ENCODE assay signal across 14 cellular contexts in the genomic region with DNA sequence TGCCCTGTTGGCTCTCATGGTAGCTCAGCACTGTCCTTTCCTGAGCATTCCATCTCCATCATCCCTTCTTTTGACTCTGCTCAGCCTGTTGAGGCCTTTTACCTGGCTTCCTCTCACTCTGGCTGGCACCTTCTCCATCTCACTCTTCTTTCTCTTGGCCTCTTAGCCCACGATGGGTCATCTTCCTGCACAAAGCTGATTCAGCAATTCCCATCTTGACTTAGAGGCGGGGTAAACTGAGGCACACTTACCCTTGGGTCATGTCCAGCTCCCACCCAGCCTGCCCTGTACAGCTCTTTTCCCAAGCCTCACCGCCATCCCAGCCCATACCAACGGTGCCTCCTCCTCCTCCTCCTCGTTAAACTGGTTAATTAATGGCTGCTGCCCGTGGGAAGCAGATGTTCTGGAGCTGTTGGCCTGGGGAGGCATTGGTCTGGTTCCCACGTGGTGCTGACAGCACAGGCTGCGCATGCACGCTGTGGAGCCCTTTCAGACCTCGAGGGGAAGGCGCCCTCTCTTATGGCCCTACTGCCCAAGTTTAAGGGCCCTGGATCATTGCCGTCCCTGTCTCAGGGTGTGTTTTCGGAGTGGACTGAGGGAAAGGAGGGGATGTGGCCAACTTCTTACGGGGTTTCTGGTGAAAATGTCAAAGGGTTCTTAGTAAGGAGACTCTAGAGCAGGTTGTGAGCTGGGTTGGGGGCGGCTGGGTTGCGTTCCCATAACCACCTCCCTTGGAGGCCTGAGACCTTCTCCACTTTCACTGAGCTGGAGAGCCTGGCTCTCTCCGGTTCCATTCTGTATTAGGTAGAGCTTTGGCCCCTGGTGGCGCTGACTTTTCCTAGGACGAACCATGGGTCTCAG. TPM values are rescaled to one million over a fixed set of nuclear protein-coding genes. Genes with fewer than 3 reads are reported as not detected.
DNase-seq lines count a peak whose midpoint lies in the region; ATAC-seq, FAIRE-seq and TF ChIP-seq lines count a peak whose summit lies in the region.
"Had no signal": no experiment of that assay in that cellular context is flagged by ENCODE, and none has a peak within 500 bp of the region (broad histone marks: within the 10 kb centered on the region; RNA-seq: fewer than 3 reads in every experiment).

No MANE protein-coding gene starts in this region.

- H2BK12ac ChIP-seq in H1 (ENCODE audit: low read depth, low read length): 0 out of 2 replicates have a peak overlapping the region, but pooled peaks have one; percentile 39

- no peak overlapping the region for H3K14ac ChIP-seq in H1 (ENCODE audit: insufficient read length)

- intact Hi-C loops in OCI-LY7 (cut with micrococcal nuclease; ENCODE audit: unreplicated experiment): loop anchor here (5.0 to 10.0 kb wide), 2 partner anchors 363 to 494 kb away; a partner anchor contains a TSS

- CTCF ChIA-PET in OCI-LY7 (lab: Charles Lee; ENCODE audit: unreplicated experiment) (interaction anchor here (1.9 to 3.1 kb wide), 2 partner anchors 10 to 14 kb away, joined by 5 to 29 read pairs; a partner anchor contains a TSS), H1 (lab: Charles Lee; ENCODE audit: partially characterized antibody) (interaction anchor here (0.6 to 17.9 kb wide), 18 partner anchors 11 to 1944 kb away, joined by 3 to 783 read pairs (median 4); a partner anchor contains a TSS)

- no peak overlapping the region for H3K56ac ChIP-seq in H1 (replicated peaks; ENCODE audit: insufficient read length, low read depth, low read length)

- H3K4me2 ChIP-seq in OCI-LY7 (ENCODE audit: low read length): peak overlapping the region; percentile 95; the same call in 1 of the 2 replicates
- peak overlapping the region in 1 of 2 experiments; percentile 70; a peak in 1 of 4 replicates for H3K4me2 ChIP-seq in H1 (ENCODE audit: insufficient read depth in 1 of 2, low read depth in 2 of 2, low read length in 2 of 2)

- H2AFZ ChIP-seq in OCI-LY7 (ENCODE audit: low read length) (no peak overlapping the region), H1 (ENCODE audit: low read length) (no peak overlapping the region)

- no peak overlapping the region for H4K91ac ChIP-seq in H1 (replicated peaks; ENCODE audit: insufficient read length, low read length)

- BruUV-seq in OCI-LY7 (replicated peaks; lab: Mats Ljungman, UMichigan): no TSS peak

- H3K27me3 ChIP-seq in H1 (replicated peaks in 1 of 4; ENCODE audit: control insufficient read depth in 3 of 4, extremely low read depth in 1 of 4, insufficient read depth in 3 of 4, low read length in 3 of 4): peaks cover 77 to 95% (median 92%) of the 10 kb centered on the region in 4 experiments

- H3K9ac ChIP-seq in H1 (replicated peaks in 1 of 4; ENCODE audit: extremely low read depth in 1 of 4, low read depth in 3 of 4, low read length in 3 of 4): no peak overlapping the region; a peak in 1 of 7 replicates

- H2BK120ac ChIP-seq in H1 (replicated peaks; ENCODE audit: low read depth, low read length): no peak overlapping the region

- H3K27ac Mint-ChIP-seq in stimulated activated memory B cell treated with anti-CD40 and anti-IgM and Interleukin-4, amounts not matched to agents 10 μg/mL and 1 μg/mL and 100 μg/mL, for 72 hours: peak overlapping the region; percentile 78

- H2BK5ac ChIP-seq in H1 (ENCODE audit: low read depth, low read length): no peak overlapping the region

- no peak for TF ChIP-seq RAD21 in H1 (IDR thresholded peaks at IDR 0.05 in 1 of 2, conservative IDR thresholded peaks at IDR 0.05 in 1 of 2; ENCODE audit: low read depth in 2 of 2, low read length in 2 of 2)

- no peak for TF ChIP-seq CTCF in OCI-LY7 (conservative IDR thresholded peaks at IDR 0.05; ENCODE audit: low read length)
- no peak for TF ChIP-seq CTCF in H1 (IDR thresholded peaks at IDR 0.05; ENCODE audit: control extremely low read depth in 1 of 3, insufficient read depth in 1 of 3, low read depth in 1 of 3, low read length in 3 of 3)

- no peaks in the 10 kb centered on the region for H3K79me1 ChIP-seq in H1 (ENCODE audit: low read depth, low read length)

- no peak for DNase-seq in activated T-cell treated with anti-CD3 and anti-CD28 coated beads, Interleukin-2, amount 50 U/mL, for 4 hours
- DNase-seq in activated T-cell treated with anti-CD3 and anti-CD28 coated beads for 4 hours: no peak
- no peak for DNase-seq in OCI-LY7 (ENCODE audit: low spot score)
- no peak for DNase-seq in H1 (ENCODE audit: low read depth in 1 of 2, low spot score in 2 of 2)
- no peak for DNase-seq in cortex of kidney (lab: John Stamatoyannopoulos, UW)
- DNase-seq: activated naive CD4-positive, alpha-beta T cell treated with Interleukin-2 at 50 U/mL for 16 hours; DMS153; mesenchymal stem cell; NCI-H1048 had no signal

- H3K27me3 Mint-ChIP-seq in activated T-cell treated with anti-CD3 and anti-CD28 coated beads, Interleukin-2, amount 50 U/mL, for 4 hours (ENCODE audit: low read depth): no peaks in the 10 kb centered on the region
- no peaks in the 10 kb centered on the region for H3K27me3 Mint-ChIP-seq in stimulated activated memory B cell treated with anti-CD40 and anti-IgM and Interleukin-4, amounts not matched to agents 10 μg/mL and 1 μg/mL and 100 μg/mL, for 72 hours

- TF ChIP-seq EP300 in H1 (IDR thresholded peaks at IDR 0.05; ENCODE audit: borderline replicate concordance in 1 of 2, low read depth in 2 of 2, low read length in 2 of 2): no peak

- no peak overlapping the region for H3K4me3 ChIP-seq in OCI-LY7 (ENCODE audit: low read depth, low read length, poor library complexity, severe bottlenecking)
- H3K4me3 ChIP-seq in H1 (ENCODE audit: extremely low read depth in 1 of 4, insufficient read depth in 2 of 4, low read depth in 3 of 4, low read length in 4 of 4): no peak overlapping the region; a peak in 1 of 8 replicates

- whole genome bisulfite sequencing in H1 (ENCODE audit: extremely low coverage in 1 of 2, insufficient coverage in 1 of 2, insufficient read length in 1 of 2, insufficient replicate concordance in 2 of 2, low coverage in 1 of 2, low lambda C conversion rate in 2 of 2, missing lambda C conversion rate in 1 of 2), 2 experiments: 59% methylated on average over 19 of the region's 19 CpGs; no CpG with 5 or more reads in 1 of the 2 experiments

- peaks cover 50% of the 10 kb centered on the region for H3K4me1 Mint-ChIP-seq in activated T-cell treated with anti-CD3 and anti-CD28 coated beads, Interleukin-2, amount 50 U/mL, for 4 hours (ENCODE audit: low read depth)
- H3K4me1 Mint-ChIP-seq in stimulated activated memory B cell treated with anti-CD40 and anti-IgM and Interleukin-4, amounts not matched to agents 10 μg/mL and 1 μg/mL and 100 μg/mL, for 72 hours: peaks cover 58% of the 10 kb centered on the region

- no peak overlapping the region for H4K8ac ChIP-seq in H1 (ENCODE audit: extremely low read depth, insufficient read depth, low read length)

- H3K18ac ChIP-seq in H1 (ENCODE audit: extremely low read depth, low read length): no peak overlapping the region

- no peak overlapping the region for H3K4ac ChIP-seq in H1 (replicated peaks; ENCODE audit: insufficient read length, low read depth, low read length)

- no peaks in the 10 kb centered on the region for H3K9me2 ChIP-seq in OCI-LY7 (ENCODE audit: insufficient read depth, low read length)

- H3K9me3 ChIP-seq in OCI-LY7 (ENCODE audit: low read length) (no peaks in the 10 kb centered on the region), H1 (ENCODE audit: insufficient read depth in 2 of 2, low read depth in 1 of 2, low read length in 1 of 2) (no peaks in the 10 kb centered on the region)

- H2AK5ac ChIP-seq in H1 (ENCODE audit: low read depth, low read length): no peak overlapping the region

- H3K23ac ChIP-seq in H1 (ENCODE audit: insufficient read length): no peak overlapping the region

- H3K4me3 Mint-ChIP-seq in activated T-cell treated with anti-CD3 and anti-CD28 coated beads, Interleukin-2, amount 50 U/mL, for 4 hours: peak overlapping the region; percentile 72
- H3K4me3 Mint-ChIP-seq in stimulated activated memory B cell treated with anti-CD40 and anti-IgM and Interleukin-4, amounts not matched to agents 10 μg/mL and 1 μg/mL and 100 μg/mL, for 72 hours: peak overlapping the region; percentile 21

- no peak overlapping the region for H4K5ac ChIP-seq in H1 (ENCODE audit: insufficient read length, low read depth, low read length)

- H4K20me1 ChIP-seq in OCI-LY7 (ENCODE audit: insufficient read depth, low read length): no peaks in the 10 kb centered on the region
- H4K20me1 ChIP-seq in H1 (replicated peaks in 1 of 2; ENCODE audit: control insufficient read depth in 1 of 2, insufficient read depth in 2 of 2, low read length in 2 of 2): peaks cover 10 to 18% of the 10 kb centered on the region in 2 experiments

- no peaks in the 10 kb centered on the region for H3K36me3 ChIP-seq in OCI-LY7 (ENCODE audit: insufficient read depth, low read length)
- no peaks in the 10 kb centered on the region for H3K36me3 ChIP-seq in H1 (ENCODE audit: control insufficient read depth in 2 of 4, insufficient read depth in 4 of 4, low read length in 3 of 4)

- no peak overlapping the region for H2BK20ac ChIP-seq in H1 (ENCODE audit: low read length)

- H3K27ac ChIP-seq in OCI-LY7 (ENCODE audit: low read depth, low read length, poor library complexity, severe bottlenecking) (peak overlapping the region; percentile 70), H1 (ENCODE audit: low read depth, low read length) (no peak overlapping the region)

- TF ChIP-seq POLR2A in H1 (IDR thresholded peaks at IDR 0.05; ENCODE audit: control extremely low read depth in 1 of 2, low read depth in 2 of 2, low read length in 2 of 2): no peak

- H3K4me1 ChIP-seq in OCI-LY7 (ENCODE audit: insufficient read depth, low read length, poor library complexity, severe bottlenecking): peaks cover 59% of the 10 kb centered on the region
- peaks cover 3 to 34% (median 11%) of the 10 kb centered on the region in 4 experiments for H3K4me1 ChIP-seq in H1 (replicated peaks in 1 of 4; ENCODE audit: control insufficient read depth in 3 of 4, insufficient read depth in 4 of 4, low read length in 3 of 4)

- ATAC-seq in activated T-cell treated with anti-CD3 and anti-CD28 coated beads, Interleukin-2, amount 50 U/mL, for 4 hours: no peak
- no peak for ATAC-seq in stimulated activated memory B cell treated with anti-CD40 and anti-IgM and Interleukin-4, amounts not matched to agents 10 μg/mL and 1 μg/mL and 100 μg/mL, for 72 hours
- ATAC-seq in GM21526 (IDR thresholded peaks at IDR 0.05; ENCODE audit: low FRiP score, unreplicated experiment) (no peak), HG02973 (IDR thresholded peaks at IDR 0.05; ENCODE audit: unreplicated experiment) (no peak)

- no peak for FAIRE-seq in H1 (lab: Jason Lieb, UNC)
- FAIRE-seq: endothelial cell of umbilical vein had no signal

- no peak overlapping the region for H2BK15ac ChIP-seq in H1 (ENCODE audit: low read length)

- no peaks in the 10 kb centered on the region for H3K9me3 Mint-ChIP-seq in activated T-cell treated with anti-CD3 and anti-CD28 coated beads, Interleukin-2, amount 50 U/mL, for 4 hours
- no peaks in the 10 kb centered on the region for H3K9me3 Mint-ChIP-seq in stimulated activated memory B cell treated with anti-CD40 and anti-IgM and Interleukin-4, amounts not matched to agents 10 μg/mL and 1 μg/mL and 100 μg/mL, for 72 hours

- H3K79me2 ChIP-seq in OCI-LY7 (ENCODE audit: insufficient read depth, low read depth, low read length) (no peaks in the 10 kb centered on the region), H1 (ENCODE audit: control insufficient read depth in 1 of 2, insufficient read depth in 2 of 2, low read length in 2 of 2) (no peaks in the 10 kb centered on the region)

- H3K36me3 Mint-ChIP-seq in activated T-cell treated with anti-CD3 and anti-CD28 coated beads, Interleukin-2, amount 50 U/mL, for 4 hours (ENCODE audit: insufficient read depth): no peaks in the 10 kb centered on the region
- H3K36me3 Mint-ChIP-seq in stimulated activated memory B cell treated with anti-CD40 and anti-IgM and Interleukin-4, amounts not matched to agents 10 μg/mL and 1 μg/mL and 100 μg/mL, for 72 hours: no peaks in the 10 kb centered on the region

- H3K23me2 ChIP-seq in H1 (ENCODE audit: low read depth, low read length): peaks cover 6% of the 10 kb centered on the region; the same call in 1 of the 2 replicates

- POLR2A ChIA-PET in OCI-LY7 (lab: Charles Lee): interaction anchor here (0.6 to 3.2 kb wide), 3 partner anchors 10 to 151 kb away, joined by 4 to 24 read pairs (median 11); a partner anchor contains a TSS
- POLR2A ChIA-PET in H1 (lab: Charles Lee; ENCODE audit: partially characterized antibody): interaction anchor here (0.6 to 1.7 kb wide), 4 partner anchors 10 to 43 kb away, joined by 3 to 4 read pairs (median 3); no protein-coding TSS in a partner anchor

RNA-seq across cellular contexts. Expression of a gene that starts 10.9 kb away (rescaled TPM):
- total RNA-seq in activated T-cell treated with anti-CD3 and anti-CD28 coated beads, Interleukin-2, amount 50 U/mL, for 4 hours: 1 to 10 TPM; 1.4 to 2.7 (median 2.3) TPM
- total RNA-seq in OCI-LY7 (2014; rRNA removed; shearing (Covaris generic)): 3.6 and 5.5 TPM in 2 replicates
- total RNA-seq in OCI-LY7 (2022): 6.4 and 11.4 TPM in 2 replicates
- total RNA-seq in H1 (2021; fragmentation: NEBNext Ultra II Directional; extraction: Animal tissue kit (Norgen Biotek cat#: 25700)): not detected in 2 replicates
- 0.05 TPM in 1 of 2 replicates, not detected in the other for polyA plus RNA-seq in H1 (2011; rRNA removed)
- polyA plus RNA-seq in H1 (2011; cell fraction: cytosol; rRNA removed): 0.03 TPM
- polyA plus RNA-seq in H1 (2011; cell fraction: nucleus; rRNA removed): not detected
- polyA plus RNA-seq in H1 (2012, experiment 1 of 2): not detected in 4 replicates
- polyA plus RNA-seq in H1 (2012, experiment 2 of 2): not detected
- polyA plus RNA-seq in H1 (2013, experiment 1 of 2): not detected
- polyA plus RNA-seq in H1 (2013, experiment 2 of 2): not detected
- not detected in 2 replicates for polyA minus RNA-seq in H1 (2011; rRNA and poly(A)+ RNA removed)
- polyA minus RNA-seq in H1 (2011; cell fraction: cytosol; rRNA and poly(A)+ RNA removed): not detected
- 0.20 TPM for polyA minus RNA-seq in H1 (2011; cell fraction: nucleus; rRNA and poly(A)+ RNA removed)
- total RNA-seq: endothelial cell of umbilical vein, temporal lobe had no signal
- polyA plus RNA-seq: endothelial cell of umbilical vein had no signal

RNA-seq across cellular contexts. Expression of a gene that starts 31.9 kb away (rescaled TPM):
- total RNA-seq in activated T-cell treated with anti-CD3 and anti-CD28 coated beads, Interleukin-2, amount 50 U/mL, for 4 hours: under 1 TPM in 1 of 3 donors, not detected in 2; 0.11 TPM
- total RNA-seq in OCI-LY7 (2014; rRNA removed; shearing (Covaris generic)): not detected in 2 replicates
- total RNA-seq in OCI-LY7 (2022): 0.74 and 1.8 TPM in 2 replicates
- total RNA-seq in H1 (2021; fragmentation: NEBNext Ultra II Directional; extraction: Animal tissue kit (Norgen Biotek cat#: 25700)): not detected in 2 replicates
- not detected in 2 replicates for polyA plus RNA-seq in H1 (2011; rRNA removed)
- not detected for polyA plus RNA-seq in H1 (2011; cell fraction: cytosol; rRNA removed)
- not detected for polyA plus RNA-seq in H1 (2011; cell fraction: nucleus; rRNA removed)
- not detected in 4 replicates for polyA plus RNA-seq in H1 (2012, experiment 1 of 2)
- not detected for polyA plus RNA-seq in H1 (2012, experiment 2 of 2)
- polyA plus RNA-seq in H1 (2013, experiment 1 of 2): not detected
- not detected for polyA plus RNA-seq in H1 (2013, experiment 2 of 2)
- not detected in 2 replicates for polyA minus RNA-seq in H1 (2011; rRNA and poly(A)+ RNA removed)
- polyA minus RNA-seq in H1 (2011; cell fraction: cytosol; rRNA and poly(A)+ RNA removed): not detected
- not detected for polyA minus RNA-seq in H1 (2011; cell fraction: nucleus; rRNA and poly(A)+ RNA removed)
- total RNA-seq: endothelial cell of umbilical vein, temporal lobe had no signal
- polyA plus RNA-seq: endothelial cell of umbilical vein had no signal

RNA-seq across cellular contexts. Expression of a gene that starts 59.9 kb away (rescaled TPM):
- total RNA-seq in activated T-cell treated with anti-CD3 and anti-CD28 coated beads, Interleukin-2, amount 50 U/mL, for 4 hours: not detected
- total RNA-seq in OCI-LY7 (2014; rRNA removed; shearing (Covaris generic)): not detected in 2 replicates
- total RNA-seq in OCI-LY7 (2022): not detected in 2 replicates
- total RNA-seq in H1 (2021; fragmentation: NEBNext Ultra II Directional; extraction: Animal tissue kit (Norgen Biotek cat#: 25700)): not detected in 2 replicates
- not detected in 2 replicates for polyA plus RNA-seq in H1 (2011; rRNA removed)
- not detected for polyA plus RNA-seq in H1 (2011; cell fraction: cytosol; rRNA removed)
- polyA plus RNA-seq in H1 (2011; cell fraction: nucleus; rRNA removed): not detected
- not detected in 4 replicates for polyA plus RNA-seq in H1 (2012, experiment 1 of 2)
- not detected for polyA plus RNA-seq in H1 (2012, experiment 2 of 2)
- polyA plus RNA-seq in H1 (2013, experiment 1 of 2): not detected
- polyA plus RNA-seq in H1 (2013, experiment 2 of 2): not detected
- polyA minus RNA-seq in H1 (2011; rRNA and poly(A)+ RNA removed): not detected in 2 replicates
- polyA minus RNA-seq in H1 (2011; cell fraction: cytosol; rRNA and poly(A)+ RNA removed): not detected
- not detected for polyA minus RNA-seq in H1 (2011; cell fraction: nucleus; rRNA and poly(A)+ RNA removed)
- total RNA-seq: endothelial cell of umbilical vein, temporal lobe had no signal
- polyA plus RNA-seq: endothelial cell of umbilical vein had no signal
